In genomic region chr12:115320451-115320850, GRCh38 we compare ENCODE assay signal across 2 cellular contexts.
TF ChIP-seq lines count a peak whose summit lies in the region.

No MANE protein-coding gene starts in this region.

TF ChIP-seq in IMR-90, 13 proteins besides CTCF, POLR2A, EP300 and RAD21:
- TF ChIP-seq FOS (IDR thresholded peaks at IDR 0.05; ENCODE audit: low read depth, low read length) (no peak), MAFK (IDR thresholded peaks at IDR 0.05; ENCODE audit: low read depth, low read length) (no peak), MXI1 (IDR thresholded peaks at IDR 0.05; ENCODE audit: borderline replicate concordance, low read depth, low read length) (no peak), USF2 (IDR thresholded peaks at IDR 0.05; ENCODE audit: low read depth, low read length) (no peak), SMC3 (IDR thresholded peaks at IDR 0.05; ENCODE audit: low read depth, low read length) (no peak), BHLHE40 (IDR thresholded peaks at IDR 0.05; ENCODE audit: low read depth, low read length) (no peak), CHD1 (IDR thresholded peaks at IDR 0.05; ENCODE audit: low read depth, low read length) (no peak), MAZ (IDR thresholded peaks at IDR 0.05; ENCODE audit: borderline replicate concordance, low read depth, low read length) (no peak), RFX5 (IDR thresholded peaks at IDR 0.05; ENCODE audit: low read depth, low read length) (no peak), RCOR1 (IDR thresholded peaks at IDR 0.05; ENCODE audit: insufficient replicate concordance, low read length) (no peak), ELK1 (IDR thresholded peaks at IDR 0.05; ENCODE audit: borderline replicate concordance, low read depth, low read length) (no peak), NFE2L2 (IDR thresholded peaks at IDR 0.05; ENCODE audit: low read depth, low read length) (no peak)

TF ChIP-seq in H1, 55 proteins besides CTCF, POLR2A, EP300 and RAD21:
- TF ChIP-seq HDAC6 (IDR thresholded peaks at IDR 0.05; ENCODE audit: low read depth, low read length) (no peak), MAX (IDR thresholded peaks at IDR 0.05) (no peak)
